8 cellular contexts compared by ENCODE assay signal in the genomic region with DNA sequence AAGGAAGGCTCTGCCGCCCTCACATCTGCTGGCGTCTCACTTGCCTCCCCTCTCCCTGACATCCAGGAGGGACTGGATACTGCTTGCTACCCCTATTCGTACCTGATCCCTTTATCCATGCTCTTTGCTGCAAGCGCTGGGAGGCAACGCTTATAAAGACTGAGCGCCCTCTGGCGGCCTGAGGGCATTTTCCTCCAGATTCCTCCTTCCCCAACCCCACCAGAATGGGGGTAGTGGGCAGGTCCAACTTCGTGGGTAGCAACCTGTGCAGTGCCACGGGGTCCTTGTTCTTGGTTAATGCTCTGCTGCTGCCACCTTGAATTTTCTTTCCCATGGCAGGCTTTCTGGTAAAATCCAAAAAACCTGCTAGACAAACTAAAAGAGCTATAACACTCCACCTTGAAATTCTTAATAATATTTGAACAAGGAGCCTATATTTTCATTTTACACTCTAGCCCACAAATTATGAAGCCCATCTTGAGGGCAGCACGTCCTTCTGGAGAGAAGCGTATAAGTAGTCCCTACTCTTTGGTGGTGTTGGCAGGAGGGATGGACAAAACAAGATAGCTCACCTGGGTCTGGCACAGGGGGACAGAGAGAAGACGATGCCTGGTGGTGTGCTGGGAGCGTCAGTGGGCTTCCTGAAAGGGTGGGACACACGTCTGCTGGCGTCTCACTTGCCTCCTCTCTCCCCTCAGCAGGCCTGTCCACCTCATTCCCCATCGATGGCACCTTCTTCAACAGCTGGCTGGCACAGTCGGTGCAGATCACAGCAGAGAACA. TPM values are rescaled to one million over a fixed set of nuclear protein-coding genes. Genes with fewer than 3 reads are reported as not detected.
DNase-seq lines count a peak whose midpoint lies in the region; ATAC-seq, FAIRE-seq and TF ChIP-seq lines count a peak whose summit lies in the region.

No MANE protein-coding gene starts in this region.

- intact Hi-C loops in Right ventricle myocardium superior (cut with DNase I) (loop anchor here (5.0 to 10.0 kb wide), 2 partner anchors 51 to 133 kb away; a partner anchor contains a TSS), posterior vena cava (cut with DNase I) (loop anchor here (2.0 to 10.0 kb wide), 3 partner anchors 51 to 166 kb away; a partner anchor contains a TSS)

- peak; percentile 37 for DNase-seq in GM06990 (ENCODE audit: extremely low read depth, insufficient read length)
- peak; percentile 76 for DNase-seq in NB4 (ENCODE audit: low read depth)
- DNase-seq in SKM-1 treated with dmso at 0.1 percent for 144 hours (lab: John Stamatoyannopoulos, UW; ENCODE audit: unreplicated experiment), result peak; percentile 40
- DNase-seq in activated naive CD4-positive, alpha-beta T cell treated with anti-CD3 and anti-CD28 coated beads, Interleukin-2, amount 50 U/mL, for 16 hours, result peak; percentile 80
- peak; percentile 90 for DNase-seq in Right ventricle myocardium superior
- peak; percentile 93 for DNase-seq in posterior vena cava (ENCODE audit: low spot score)
- peak; percentile 58 for DNase-seq in urothelium cell line (ENCODE audit: low spot score)

- no peak for FAIRE-seq in urothelium cell line (lab: Jason Lieb, UNC)

- TF ChIP-seq CTCF in GM06990 (IDR thresholded peaks at IDR 0.05; ENCODE audit: insufficient read depth, low read length, poor library complexity, severe bottlenecking) (peak; percentile 85), NB4 (IDR thresholded peaks at IDR 0.05; ENCODE audit: low read depth, low read length) (peak; percentile 81)

- H3K36me3 ChIP-seq in GM06990 (ENCODE audit: control insufficient read depth, insufficient read depth, low read length), result peaks cover 52% of the 10 kb centered on the region

- H3K27me3 ChIP-seq in GM06990 (replicated peaks; ENCODE audit: control insufficient read depth, insufficient read depth, low read length), result no peaks in the 10 kb centered on the region

- ATAC-seq in Right ventricle myocardium superior (ENCODE audit: poor library complexity) (peak; percentile 55), GM19397 (IDR thresholded peaks at IDR 0.05; ENCODE audit: unreplicated experiment) (no peak)

- no peak for TF ChIP-seq POLR2A in NB4 (IDR thresholded peaks at IDR 0.05; ENCODE audit: extremely low read depth, insufficient read length)

- H3K4me3 ChIP-seq in GM06990 (replicated peaks; ENCODE audit: low read depth, low read length) (no peak overlapping the region), NB4 (ENCODE audit: low read depth, low read length) (no peak overlapping the region)

RNA-seq across cellular contexts. Expression of a gene that starts 52.5 kb away (rescaled TPM):
- total RNA-seq in Right ventricle myocardium superior (25.9 TPM), posterior vena cava (10 to 100 TPM; 38.4 to 41.1 TPM)

RNA-seq across cellular contexts. Expression of a gene that starts 54.6 kb away (rescaled TPM):
- total RNA-seq in Right ventricle myocardium superior (88.6 TPM), posterior vena cava (10 to 100 TPM; 64.6 to 70.1 TPM)

Comparison
In these comparisons a context has a peak if more than half of its experiments do, and no peak if none do; other contexts are left out.
1. DNase-seq: peak in every context shown above with its lines; median percentile 93 in posterior vena cava; 90 in Right ventricle myocardium superior; 80 in activated naive CD4-positive, alpha-beta T cell treated with anti-CD3 and anti-CD28 coated beads, Interleukin-2, amount 50 U/mL, for 16 hours; 76 in NB4; 58 in urothelium cell line; 40 in SKM-1 treated with dmso at 0.1 percent for 144 hours; 37 in GM06990.